ENCODE assay signal across 7 cellular contexts in genomic region chr4:97028785-97029184, GRCh38.
"Had no signal": no experiment of that assay in that cellular context is flagged by ENCODE, and none has a peak within 500 bp of the region (broad histone marks: within the 10 kb centered on the region; RNA-seq: fewer than 3 reads in every experiment).

No MANE protein-coding gene starts in this region.

- FAIRE-seq: H54, HTR-8/SVneo had no signal

- H3K4me2 ChIP-seq: KMS-11 had no signal

- H3K4me3 Mint-ChIP-seq: H9 had no signal

- H3K27ac Mint-ChIP-seq: H9 had no signal

- H3K9me3 Mint-ChIP-seq: H9 had no signal

- H3K27ac ChIP-seq: KMS-11 had no signal

- DNase-seq: GOT3, H9, HCEC 1CT, KBM-7 had no signal

- H3K9ac ChIP-seq: KMS-11 had no signal
